Comparison of ENCODE assay signal across 8 cellular contexts in the genomic region with DNA sequence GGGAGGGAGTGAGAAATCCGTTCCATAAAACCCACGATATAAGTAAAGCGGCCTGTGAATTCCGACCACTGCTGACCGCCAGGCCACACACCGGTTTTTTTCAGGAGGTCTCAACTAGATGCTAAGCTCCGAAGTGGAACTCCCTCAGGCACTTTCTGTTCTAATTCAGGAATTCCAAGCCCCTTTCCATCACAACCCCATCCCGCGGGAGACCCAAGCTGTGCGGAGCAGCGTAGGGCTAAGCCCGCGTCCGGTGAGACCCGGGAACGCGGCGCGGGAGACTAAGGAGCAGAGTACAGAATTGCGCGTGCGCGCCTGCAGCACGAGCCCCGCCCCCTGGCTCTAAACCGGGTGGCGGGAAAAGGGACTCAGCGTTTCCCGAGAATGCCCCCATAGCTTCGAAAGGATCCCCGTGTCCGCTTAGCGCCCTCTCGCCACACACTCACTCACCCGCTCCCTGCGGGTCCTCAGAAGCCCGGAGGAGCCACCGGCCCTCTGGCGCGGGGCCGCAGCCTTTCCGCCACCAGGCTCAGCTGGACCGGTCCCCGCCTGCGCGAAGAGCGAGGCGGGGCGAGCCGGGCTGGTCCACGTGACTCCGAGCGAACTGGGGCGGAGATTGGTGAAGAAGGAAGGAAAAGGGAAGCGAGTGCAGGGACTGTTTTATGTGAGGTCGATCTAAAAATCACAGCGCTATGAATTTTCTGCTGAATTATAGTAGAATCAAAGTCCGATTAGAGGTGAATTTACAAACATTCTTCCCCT. TPM values are rescaled to one million over a fixed set of nuclear protein-coding genes. Genes with fewer than 3 reads are reported as not detected.
DNase-seq lines count a peak whose midpoint lies in the region; ATAC-seq and TF ChIP-seq lines count a peak whose summit lies in the region.

A gene with protein sequence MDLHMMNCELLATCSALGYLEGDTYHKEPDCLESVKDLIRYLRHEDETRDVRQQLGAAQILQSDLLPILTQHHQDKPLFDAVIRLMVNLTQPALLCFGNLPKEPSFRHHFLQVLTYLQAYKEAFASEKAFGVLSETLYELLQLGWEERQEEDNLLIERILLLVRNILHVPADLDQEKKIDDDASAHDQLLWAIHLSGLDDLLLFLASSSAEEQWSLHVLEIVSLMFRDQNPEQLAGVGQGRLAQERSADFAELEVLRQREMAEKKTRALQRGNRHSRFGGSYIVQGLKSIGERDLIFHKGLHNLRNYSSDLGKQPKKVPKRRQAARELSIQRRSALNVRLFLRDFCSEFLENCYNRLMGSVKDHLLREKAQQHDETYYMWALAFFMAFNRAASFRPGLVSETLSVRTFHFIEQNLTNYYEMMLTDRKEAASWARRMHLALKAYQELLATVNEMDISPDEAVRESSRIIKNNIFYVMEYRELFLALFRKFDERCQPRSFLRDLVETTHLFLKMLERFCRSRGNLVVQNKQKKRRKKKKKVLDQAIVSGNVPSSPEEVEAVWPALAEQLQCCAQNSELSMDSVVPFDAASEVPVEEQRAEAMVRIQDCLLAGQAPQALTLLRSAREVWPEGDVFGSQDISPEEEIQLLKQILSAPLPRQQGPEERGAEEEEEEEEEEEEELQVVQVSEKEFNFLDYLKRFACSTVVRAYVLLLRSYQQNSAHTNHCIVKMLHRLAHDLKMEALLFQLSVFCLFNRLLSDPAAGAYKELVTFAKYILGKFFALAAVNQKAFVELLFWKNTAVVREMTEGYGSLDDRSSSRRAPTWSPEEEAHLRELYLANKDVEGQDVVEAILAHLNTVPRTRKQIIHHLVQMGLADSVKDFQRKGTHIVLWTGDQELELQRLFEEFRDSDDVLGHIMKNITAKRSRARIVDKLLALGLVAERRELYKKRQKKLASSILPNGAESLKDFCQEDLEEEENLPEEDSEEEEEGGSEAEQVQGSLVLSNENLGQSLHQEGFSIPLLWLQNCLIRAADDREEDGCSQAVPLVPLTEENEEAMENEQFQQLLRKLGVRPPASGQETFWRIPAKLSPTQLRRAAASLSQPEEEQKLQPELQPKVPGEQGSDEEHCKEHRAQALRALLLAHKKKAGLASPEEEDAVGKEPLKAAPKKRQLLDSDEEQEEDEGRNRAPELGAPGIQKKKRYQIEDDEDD (minus strand): TSS at position 567 of the 762 bp plus-strand sequence. CDS start 15,256 bp downstream, outside the sequence.

- peak within 1 kb of the TSS; percentile 86 to 91 for H3K27ac ChIP-seq in right atrium auricular region
- peak within 1 kb of the TSS; percentile 86 for H3K27ac ChIP-seq in psoas muscle
- peak within 1 kb of the TSS; percentile 92 for H3K27ac ChIP-seq in uterus

- intact Hi-C loops in psoas muscle (cut with DNase I): loop anchor here in 1 of 2 donors (5.0 kb wide), 1 partner anchor 87 kb away; a partner anchor contains a TSS
- intact Hi-C loops in uterus (cut with DNase I; ENCODE audit: low total_unique reads): no loop called here

- H3K36me3 ChIP-seq in right atrium auricular region (no peaks in the 10 kb centered on the region), psoas muscle (ENCODE audit: insufficient read depth in 1 of 2, low read depth in 1 of 2) (no peaks in the 10 kb centered on the region), uterus (no peaks in the 10 kb centered on the region)

- H3K9me3 ChIP-seq in right atrium auricular region (no peaks in the 10 kb centered on the region), psoas muscle (no peaks in the 10 kb centered on the region), uterus (no peaks in the 10 kb centered on the region)

- no peak for TF ChIP-seq CTCF in GM13977 (IDR thresholded peaks at IDR 0.05; ENCODE audit: extremely low read depth, insufficient read depth, missing control alignments)
- TF ChIP-seq CTCF in right atrium auricular region (IDR thresholded peaks at IDR 0.05): peak in 1 of 2 donors; percentile 39
- TF ChIP-seq CTCF in psoas muscle (IDR thresholded peaks at IDR 0.05): no peak
- peak in 2 of 4 experiments; percentile 26 to 33 for TF ChIP-seq CTCF in uterus (IDR thresholded peaks at IDR 0.05)

- H3K4me3 ChIP-seq in right atrium auricular region: peak within 1 kb of the TSS; percentile 65 to 70
- peak within 1 kb of the TSS; percentile 74 for H3K4me3 ChIP-seq in psoas muscle
- peak within 1 kb of the TSS; percentile 57 to 76 for H3K4me3 ChIP-seq in uterus

- DNase-seq in GM13977 (ENCODE audit: low spot score) (peak; percentile 94), NCI-H1694 (lab: John Stamatoyannopoulos, UW) (peak; percentile 75), T-helper 2 cell (peak; percentile 66 to 91 (median 80)), anterior cingulate cortex (lab: John Stamatoyannopoulos, UW) (peak in 57 of 58 donors; percentile 70 to 99 (median 91)), right atrium auricular region (ENCODE audit: low spot score) (peak; percentile 88), psoas muscle (peak; percentile 86 to 93), uterus (peak; percentile 83 to 89)

- peak; percentile 33 to 74 for TF ChIP-seq POLR2A in uterus (IDR thresholded peaks at IDR 0.05)

- in situ Hi-C loops in GM13977 (cut with MboI; ENCODE audit: low pct_unique_long_range_greater_than_20kb, low sequenced_read_pairs, unreplicated experiment): no loop called here

- no peaks in the 10 kb centered on the region for H3K27me3 ChIP-seq in right atrium auricular region
- no peaks in the 10 kb centered on the region for H3K27me3 ChIP-seq in psoas muscle (ENCODE audit: insufficient read depth in 3 of 3, low read length in 2 of 3)
- no peaks in the 10 kb centered on the region for H3K27me3 ChIP-seq in uterus

- peak; percentile 94 for ATAC-seq in HG02870 (IDR thresholded peaks at IDR 0.05; ENCODE audit: unreplicated experiment)
- ATAC-seq in psoas muscle: peak; percentile 98 to 99 (median 98)

- H3K4me1 ChIP-seq in right atrium auricular region (peaks cover 0 to 13% of the 10 kb centered on the region in 2 donors), psoas muscle (peaks cover 3% of the 10 kb centered on the region), uterus (no peaks in the 10 kb centered on the region)

- WGBS in psoas muscle, 3 donors: 0 to 1% (median 0%) methylated on average over 50 to 58 of the region's 58 CpGs

RNA-seq across cellular contexts. Expression of the gene that starts here (rescaled TPM):
- total RNA-seq in right atrium auricular region (1 to 10 TPM; 2.1 to 3.0 TPM), psoas muscle (1 to 10 TPM; 2.8 to 4.3 (median 3.7) TPM), uterus (10 to 100 TPM in 1 of 4 donors, 1 to 10 TPM in 3; 2.1 to 19.4 (median 5.6) TPM)
- 1 to 10 TPM; 3.3 to 5.2 (median 4.8) TPM for polyA plus RNA-seq in psoas muscle

Comparison
In these comparisons a context has a peak if more than half of its experiments do, and no peak if none do; other contexts are left out.
1. Peak in every context shown above with its lines: DNase-seq, ATAC-seq, H3K4me3 ChIP-seq and H3K27ac ChIP-seq.